ENCODE assay signal across 2 cellular contexts in genomic region chr18:13726972-13727331, GRCh38.
TF ChIP-seq lines count a peak whose summit lies in the region.

No MANE protein-coding gene starts in this region.

TF ChIP-seq in A549, 52 proteins besides CTCF, POLR2A, EP300 and RAD21:
- 0 out of 5 replicates have a peak, but pooled peaks of 1 of the 2 experiments have one; percentile 1 for TF ChIP-seq JUN (IDR thresholded peaks at IDR 0.05)
- no peak for TF ChIP-seq RFX5 (IDR thresholded peaks at IDR 0.05)

TF ChIP-seq in HepG2, 621 proteins besides CTCF, POLR2A, EP300 and RAD21 (continues in another document):
- TF ChIP-seq TEF (CRISPR knock-in tag; IDR thresholded peaks at IDR 0.05), result no peak
- no peak for TF ChIP-seq MXD1 (CRISPR knock-in tag; IDR thresholded peaks at IDR 0.05)
- no peak for TF ChIP-seq ZNF740 (CRISPR knock-in tag; IDR thresholded peaks at IDR 0.05)
- TF ChIP-seq HOXA7 (CRISPR knock-in tag; IDR thresholded peaks at IDR 0.05), result no peak
- TF ChIP-seq AFF4 (CRISPR knock-in tag; IDR thresholded peaks at IDR 0.05), result no peak
- TF ChIP-seq ATF7-NPFF (CRISPR knock-in tag; IDR thresholded peaks at IDR 0.05; ENCODE audit: low read depth), result no peak
- TF ChIP-seq PHF21A (CRISPR knock-in tag; IDR thresholded peaks at IDR 0.05), result peak; percentile 25; the same call in 1 of the 2 replicates
- TF ChIP-seq HDAC6 (IDR thresholded peaks at IDR 0.05; ENCODE audit: low read depth, low read length), result no peak
- TF ChIP-seq ZUFSP (CRISPR knock-in tag; IDR thresholded peaks at IDR 0.05; ENCODE audit: borderline replicate concordance), result no peak
- TF ChIP-seq ZNF558 (CRISPR knock-in tag; IDR thresholded peaks at IDR 0.05; ENCODE audit: borderline replicate concordance), result 0 out of 2 replicates have a peak, but pooled peaks have one; percentile 21
- no peak for TF ChIP-seq STAT5B (CRISPR knock-in tag; IDR thresholded peaks at IDR 0.05)
- TF ChIP-seq FOXK1 (CRISPR knock-in tag; IDR thresholded peaks at IDR 0.05; ENCODE audit: borderline replicate concordance, low read depth), result no peak
- no peak for TF ChIP-seq ZNF580 (CRISPR knock-in tag; IDR thresholded peaks at IDR 0.05; ENCODE audit: borderline replicate concordance, low read depth)
- TF ChIP-seq ZNF142 (CRISPR knock-in tag; IDR thresholded peaks at IDR 0.05), result peak; percentile 77; the same call in 1 of the 2 replicates
- no peak for TF ChIP-seq ZNF737 (CRISPR knock-in tag; IDR thresholded peaks at IDR 0.05; ENCODE audit: borderline replicate concordance)
- no peak for TF ChIP-seq ZSCAN22 (CRISPR knock-in tag; IDR thresholded peaks at IDR 0.05)
- TF ChIP-seq KLF13 (CRISPR knock-in tag; IDR thresholded peaks at IDR 0.05), result no peak
- no peak for TF ChIP-seq NCOA5 (CRISPR knock-in tag; IDR thresholded peaks at IDR 0.05)
- no peak for TF ChIP-seq NFE2 (CRISPR knock-in tag; IDR thresholded peaks at IDR 0.05)
- TF ChIP-seq ZNF83 (CRISPR knock-in tag; IDR thresholded peaks at IDR 0.05; ENCODE audit: borderline replicate concordance), result no peak
- no peak for TF ChIP-seq ZNF260 (CRISPR knock-in tag; IDR thresholded peaks at IDR 0.05; ENCODE audit: borderline replicate concordance, low read depth)
- TF ChIP-seq CENPT (CRISPR knock-in tag; IDR thresholded peaks at IDR 0.05; ENCODE audit: low read depth), result no peak
- TF ChIP-seq SRY (CRISPR knock-in tag; IDR thresholded peaks at IDR 0.05), result peak; percentile 20; the same call in 1 of the 2 replicates
- TF ChIP-seq ZNF460 (CRISPR knock-in tag; IDR thresholded peaks at IDR 0.05; ENCODE audit: borderline replicate concordance), result no peak
- TF ChIP-seq HNRNPLL (IDR thresholded peaks at IDR 0.05; ENCODE audit: low read depth, low read length, poor library complexity, severe bottlenecking), result peak; percentile 97
- TF ChIP-seq ZEB1 (IDR thresholded peaks at IDR 0.05; ENCODE audit: insufficient replicate concordance, low read depth), result no peak
- no peak for TF ChIP-seq ZNF326 (CRISPR knock-in tag; IDR thresholded peaks at IDR 0.05; ENCODE audit: borderline replicate concordance)
- no peak for TF ChIP-seq ZNF224 (CRISPR knock-in tag; IDR thresholded peaks at IDR 0.05)
- TF ChIP-seq ZNF607 (CRISPR knock-in tag; IDR thresholded peaks at IDR 0.05; ENCODE audit: borderline replicate concordance), result no peak
- no peak for TF ChIP-seq ZNF616 (CRISPR knock-in tag; IDR thresholded peaks at IDR 0.05; ENCODE audit: low read depth)
- no peak for TF ChIP-seq SMAD3 (CRISPR knock-in tag; IDR thresholded peaks at IDR 0.05)
- TF ChIP-seq SRSF1 (optimal IDR thresholded peaks at IDR 0.05; ENCODE audit: low read depth, low read length), result no peak
- TF ChIP-seq MYPOP (CRISPR knock-in tag; IDR thresholded peaks at IDR 0.05), result no peak
- no peak for TF ChIP-seq ZNF816 (CRISPR knock-in tag; IDR thresholded peaks at IDR 0.05; ENCODE audit: borderline replicate concordance)
- no peak for TF ChIP-seq RAD51 (IDR thresholded peaks at IDR 0.05; ENCODE audit: borderline replicate concordance)
- TF ChIP-seq PAF1 (CRISPR knock-in tag; IDR thresholded peaks at IDR 0.05), result no peak
- no peak for TF ChIP-seq NCOR1 (IDR thresholded peaks at IDR 0.05; ENCODE audit: borderline replicate concordance, low read length)
- no peak for TF ChIP-seq GABPB1 (CRISPR knock-in tag; IDR thresholded peaks at IDR 0.05)
- TF ChIP-seq ZNF639 (CRISPR knock-in tag; conservative IDR thresholded peaks at IDR 0.05), result no peak
- peak; percentile 70 for TF ChIP-seq TAF15 (IDR thresholded peaks at IDR 0.05; ENCODE audit: low read depth, low read length, poor library complexity, severe bottlenecking)
- no peak for TF ChIP-seq CREB3 (CRISPR knock-in tag; IDR thresholded peaks at IDR 0.05)
- no peak for TF ChIP-seq LCORL (IDR thresholded peaks at IDR 0.05)
- no peak for TF ChIP-seq LCORL (CRISPR knock-in tag; IDR thresholded peaks at IDR 0.05)
- TF ChIP-seq ZNF275 (CRISPR knock-in tag; IDR thresholded peaks at IDR 0.05; ENCODE audit: borderline replicate concordance), result no peak
- no peak for TF ChIP-seq SRF (IDR thresholded peaks at IDR 0.05; ENCODE audit: low read depth, low read length)
- no peak for TF ChIP-seq HNF4G (IDR thresholded peaks at IDR 0.05; ENCODE audit: borderline replicate concordance, low read depth, low read length)
- TF ChIP-seq HNF4G (CRISPR knock-in tag; IDR thresholded peaks at IDR 0.05; ENCODE audit: borderline replicate concordance, low read depth), result no peak
- TF ChIP-seq MTF2 (CRISPR knock-in tag; IDR thresholded peaks at IDR 0.05; ENCODE audit: borderline replicate concordance), result no peak; the same call in 1 of the 2 replicates
- no peak for TF ChIP-seq MED1 (CRISPR knock-in tag; IDR thresholded peaks at IDR 0.05)
